ENCODE assay signal across 8 cellular contexts in genomic region chr1:27725374-27726172, GRCh38. TPM values are rescaled to one million over a fixed set of nuclear protein-coding genes. Genes with fewer than 3 reads are reported as not detected.
DNase-seq lines count a peak whose midpoint lies in the region; ATAC-seq and TF ChIP-seq lines count a peak whose summit lies in the region.

Gene FAM76A (plus strand): TSS chr1:27725961. CDS start chr1:27726081, 120 bp downstream.

- peak; percentile 99 for DNase-seq in AG08395 (ENCODE audit: low spot score)
- DNase-seq in NCI-H2196 treated with DMSO at 0.1 percent for 48 hours (lab: John Stamatoyannopoulos, UW; ENCODE audit: unreplicated experiment): peak; percentile 98
- DNase-seq in mammary epithelial cell: peak; percentile 99

- peak within 1 kb of the TSS; percentile 99 for H3K4me2 ChIP-seq in mammary epithelial cell (ENCODE audit: insufficient read depth, low read depth, low read length)

- CTCF ChIA-PET in mammary epithelial cell (lab: Charles Lee; ENCODE audit: low non-redundant PET): interaction anchor here (0.5 to 1.4 kb wide), 7 partner anchors 22 to 1472 kb away, joined by 3 to 41 read pairs (median 4); no protein-coding TSS in a partner anchor

- TF ChIP-seq CTCF in VCaP (conservative IDR thresholded peaks at IDR 0.05) (peak; percentile 70), mammary epithelial cell (conservative IDR thresholded peaks at IDR 0.05 in 1 of 2, IDR thresholded peaks at IDR 0.05 in 1 of 2; ENCODE audit: extremely low read depth in 1 of 2, insufficient read depth in 1 of 2, low read depth in 1 of 2, low read length in 2 of 2) (peak; percentile 16 to 49)

- dilution Hi-C loops in mammary epithelial cell (cut with HindIII; ENCODE audit: low sequenced_read_pairs): no loop called here

- H3K27ac ChIP-seq in VCaP (peak within 1 kb of the TSS; percentile 78), mammary epithelial cell (ENCODE audit: insufficient read depth, low read depth, low read length) (peak within 1 kb of the TSS; percentile 91), iPS-20b (ENCODE audit: low read length) (peak within 1 kb of the TSS; percentile 83), skin epidermis (peak within 1 kb of the TSS; percentile 67 to 99 (median 92))

- H3K4me1 ChIP-seq in mammary epithelial cell (ENCODE audit: insufficient read depth, low read length) (peaks cover 19% of the 10 kb centered on the region), iPS-20b (ENCODE audit: insufficient read depth, low read length) (no peaks in the 10 kb centered on the region)

- peaks cover 11% of the 10 kb centered on the region for H3K36me3 ChIP-seq in mammary epithelial cell (ENCODE audit: insufficient read depth, low read length)
- peaks cover 5% of the 10 kb centered on the region; the same call in 1 of the 2 replicates for H3K36me3 ChIP-seq in iPS-20b (ENCODE audit: insufficient read depth, low read depth, low read length)

- intact Hi-C loops in mammary epithelial cell (cut with micrococcal nuclease): loop anchor here (1.0 to 5.0 kb wide), 3 partner anchors 47 to 105 kb away; partner anchors contain the start of genes PPP1R8 and STX12

- in situ Hi-C loops in mammary epithelial cell (cut with MboI; ENCODE audit: low sequenced_read_pairs in 2 of 2): no loop called here

- ATAC-seq in GM18873 (IDR thresholded peaks at IDR 0.05; ENCODE audit: low FRiP score, unreplicated experiment) (peak; percentile 94), HG03139 (IDR thresholded peaks at IDR 0.05; ENCODE audit: unreplicated experiment) (peak; percentile 95)

- H3K27me3 ChIP-seq in mammary epithelial cell (ENCODE audit: insufficient read depth, low read length): no peaks in the 10 kb centered on the region
- H3K27me3 ChIP-seq in iPS-20b (ENCODE audit: insufficient read depth, low read length): peaks cover 6% of the 10 kb centered on the region; the same call in 1 of the 2 replicates

- H3K4me3 ChIP-seq in mammary epithelial cell (replicated peaks in 1 of 3; ENCODE audit: insufficient read depth in 1 of 3, low read depth in 2 of 3, low read length in 3 of 3) (peak within 1 kb of the TSS; percentile 87 to 100 (median 97)), iPS-20b (ENCODE audit: low read length) (peak within 1 kb of the TSS; percentile 82), skin epidermis (peak within 1 kb of the TSS; percentile 54 to 100 (median 95))

- H4K20me1 ChIP-seq in mammary epithelial cell (ENCODE audit: insufficient read depth, low read length): no peaks in the 10 kb centered on the region

- peak within 1 kb of the TSS; percentile 96 for H3K9ac ChIP-seq in mammary epithelial cell (ENCODE audit: insufficient read depth, low read length)
- H3K9ac ChIP-seq in iPS-20b (ENCODE audit: low read depth, low read length): peak within 1 kb of the TSS; percentile 75; the same call in 1 of the 2 replicates

- H2AFZ ChIP-seq in mammary epithelial cell (ENCODE audit: low read depth, low read length): peak within 1 kb of the TSS; percentile 94

- H3K9me3 ChIP-seq in mammary epithelial cell (replicated peaks; ENCODE audit: insufficient read depth, low read length) (no peaks in the 10 kb centered on the region), iPS-20b (ENCODE audit: insufficient read depth, low read depth, low read length) (no peaks in the 10 kb centered on the region)

- WGBS in mammary epithelial cell (ENCODE audit: low coverage, missing lambda C conversion rate): 6% methylated on average over 31 of the region's 72 CpGs

- BruUV-seq in mammary epithelial cell (replicated peaks; lab: Mats Ljungman, UMichigan): TSS peak; percentile 89

- H3K79me2 ChIP-seq in mammary epithelial cell (ENCODE audit: insufficient read depth, low read length): peaks cover 18% of the 10 kb centered on the region

RNA-seq across cellular contexts. Expression of gene FAM76A, which starts in this region (rescaled TPM):
- 10 to 100 TPM; 12.8 to 20.8 TPM for total RNA-seq in mammary epithelial cell
- polyA plus RNA-seq in mammary epithelial cell: 5.7 TPM
- polyA minus RNA-seq in mammary epithelial cell: 12.7 TPM

Comparison
In these comparisons a context has a peak if more than half of its experiments do, and no peak if none do; other contexts are left out.
1. Peak in every context shown above with its lines: DNase-seq, ATAC-seq, H3K4me3 ChIP-seq and H3K27ac ChIP-seq.